Comparison of ENCODE assay signal across 9 cellular contexts in the genomic region with DNA sequence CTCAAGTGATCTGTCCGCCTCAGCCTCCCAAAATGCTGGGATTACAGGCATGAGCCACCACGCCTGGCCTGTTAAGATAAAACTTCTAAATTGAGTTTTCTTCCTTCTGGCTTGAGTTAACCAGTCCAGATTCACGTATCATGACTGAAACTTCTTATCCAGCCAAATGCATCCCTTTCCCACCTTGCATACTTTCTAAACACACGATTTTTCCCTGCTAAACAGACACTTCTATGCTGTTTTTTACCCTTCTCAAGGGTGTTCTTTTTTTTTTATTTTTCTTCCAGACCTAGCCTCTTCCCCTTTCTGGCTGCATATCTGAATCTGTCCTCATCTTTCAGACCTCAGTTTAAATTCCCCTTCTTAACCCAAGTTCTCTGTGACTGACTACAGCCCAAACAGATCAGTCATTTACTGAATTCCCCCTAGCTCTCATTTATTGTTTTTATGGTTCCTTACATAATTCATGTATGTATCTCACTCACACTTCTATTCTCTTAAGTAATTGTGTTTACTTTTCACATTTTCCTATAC. TPM values are rescaled to one million over a fixed set of nuclear protein-coding genes. Genes with fewer than 3 reads are reported as not detected.
A peak's percentile ranks its signal among the peaks of the same experiment; 100 is the strongest.
DNase-seq lines count a peak whose midpoint lies in the region; ATAC-seq and TF ChIP-seq lines count a peak whose summit lies in the region.
"Had no signal": no experiment of that assay in that cellular context is flagged by ENCODE, and none has a peak within 500 bp of the region (broad histone marks: within the 10 kb centered on the region; RNA-seq: fewer than 3 reads in every experiment).

No MANE protein-coding gene starts in this region.

- H3K27ac Mint-ChIP-seq in activated T-helper 17 cell treated with anti-CD3 and anti-CD28 coated beads, Interleukin-2, amount 50 U/mL, for 72 hours, result peak overlapping the region; percentile 85
- peak overlapping the region; percentile 60 for H3K27ac Mint-ChIP-seq in nephron progenitor cell
- H3K27ac Mint-ChIP-seq: endodermal cell had no signal

- H3K79me2 ChIP-seq in Karpas-422 (ENCODE audit: low read length), result peaks cover 22% of the 10 kb centered on the region

- peaks cover 2% of the 10 kb centered on the region; the same call in 1 of the 2 replicates for H3K36me3 ChIP-seq in Karpas-422 (ENCODE audit: insufficient read depth, low read length)

- no peaks in the 10 kb centered on the region for H3K9me3 ChIP-seq in Karpas-422 (ENCODE audit: low read length)

- H4K20me1 ChIP-seq in Karpas-422 (ENCODE audit: insufficient read depth, low read depth, low read length), result no peaks in the 10 kb centered on the region

- no peaks in the 10 kb centered on the region for H3K27me3 Mint-ChIP-seq in activated T-helper 17 cell treated with anti-CD3 and anti-CD28 coated beads, Interleukin-2, amount 50 U/mL, for 72 hours
- H3K27me3 Mint-ChIP-seq in nephron progenitor cell (ENCODE audit: low read depth, poor library complexity), result no peaks in the 10 kb centered on the region

- peak overlapping the region; percentile 73 for H3K4me2 ChIP-seq in Karpas-422 (ENCODE audit: low read depth, low read length, poor library complexity, severe bottlenecking)

- H3K36me3 Mint-ChIP-seq in activated T-helper 17 cell treated with anti-CD3 and anti-CD28 coated beads, Interleukin-2, amount 50 U/mL, for 72 hours (ENCODE audit: low read depth), result peaks cover 49% of the 10 kb centered on the region
- H3K36me3 Mint-ChIP-seq in nephron progenitor cell (ENCODE audit: low read depth), result peaks cover 37% of the 10 kb centered on the region

- TF ChIP-seq CTCF in GM12865 (IDR thresholded peaks at IDR 0.05; ENCODE audit: insufficient read depth, low read depth, low read length, missing control alignments) (no peak), nephron progenitor cell (IDR thresholded peaks at IDR 0.05) (no peak)

- no peaks in the 10 kb centered on the region for H3K9me3 Mint-ChIP-seq in activated T-helper 17 cell treated with anti-CD3 and anti-CD28 coated beads, Interleukin-2, amount 50 U/mL, for 72 hours
- H3K9me3 Mint-ChIP-seq in nephron progenitor cell, result peaks cover 4% of the 10 kb centered on the region
- H3K9me3 Mint-ChIP-seq: endodermal cell had no signal

- peak overlapping the region; percentile 57 for H3K9ac ChIP-seq in Karpas-422 (ENCODE audit: low read length)

- no peaks in the 10 kb centered on the region for H3K27me3 ChIP-seq in Karpas-422 (ENCODE audit: low read length)

- no peaks in the 10 kb centered on the region for H3K9me2 ChIP-seq in Karpas-422 (replicated peaks; ENCODE audit: insufficient read depth, low read length)

- peak overlapping the region; percentile 89 for H3K4me3 ChIP-seq in GM12865 (ENCODE audit: low read depth, low read length)
- H3K4me3 ChIP-seq in Karpas-422 (ENCODE audit: low read length), result peak overlapping the region; percentile 33

- no peak overlapping the region for H2AFZ ChIP-seq in Karpas-422 (ENCODE audit: low read length)

- DNase-seq in GM12865 (ENCODE audit: low read depth), result peak; percentile 70
- DNase-seq in Karpas-422, result peak; percentile 74
- DNase-seq in nephron progenitor cell, result no peak
- no peak for DNase-seq in HCEC 1CT
- DNase-seq in NCI-H2081 treated with DMSO at 0.1 percent for 48 hours (lab: John Stamatoyannopoulos, UW), result no peak
- DNase-seq: endodermal cell had no signal

- H3K27ac ChIP-seq in Karpas-422 (ENCODE audit: low read length), result peak overlapping the region; percentile 99

- peaks cover 77% of the 10 kb centered on the region for H3K4me1 ChIP-seq in Karpas-422 (ENCODE audit: low read length)

- H3K4me1 Mint-ChIP-seq in activated T-helper 17 cell treated with anti-CD3 and anti-CD28 coated beads, Interleukin-2, amount 50 U/mL, for 72 hours, result peaks cover 35% of the 10 kb centered on the region
- peaks cover 13% of the 10 kb centered on the region for H3K4me1 Mint-ChIP-seq in nephron progenitor cell
- H3K4me1 Mint-ChIP-seq: endodermal cell had no signal

- peak overlapping the region; percentile 75 for H3K4me3 Mint-ChIP-seq in activated T-helper 17 cell treated with anti-CD3 and anti-CD28 coated beads, Interleukin-2, amount 50 U/mL, for 72 hours
- no peak overlapping the region for H3K4me3 Mint-ChIP-seq in nephron progenitor cell
- H3K4me3 Mint-ChIP-seq: endodermal cell had no signal

- ATAC-seq in activated T-helper 17 cell treated with anti-CD3 and anti-CD28 coated beads, Interleukin-2, amount 50 U/mL, for 72 hours (replicated peaks), result peak; percentile 81
- ATAC-seq in GM21737 (IDR thresholded peaks at IDR 0.05; ENCODE audit: unreplicated experiment), result no peak

RNA-seq across cellular contexts. Expression of gene EVI2B, which starts 5.4 kb away (rescaled TPM):
- total RNA-seq in Karpas-422 (2014; rRNA removed; shearing (Covaris generic); ENCODE audit: low replicate concordance), result 0.76 and 5.0 TPM in 2 replicates
- total RNA-seq in activated T-helper 17 cell treated with anti-CD3 and anti-CD28 coated beads, Interleukin-2, amount 50 U/mL, for 72 hours, result 10 to 100 TPM; 18.5 to 20.7 TPM
- total RNA-seq: endodermal cell, SK-MEL-5 had no signal

RNA-seq across cellular contexts. Expression of gene OMG, which starts 11.4 kb away (rescaled TPM):
- 0.11 TPM in 1 of 2 replicates, not detected in the other for total RNA-seq in Karpas-422 (2014; rRNA removed; shearing (Covaris generic); ENCODE audit: low replicate concordance)
- total RNA-seq in activated T-helper 17 cell treated with anti-CD3 and anti-CD28 coated beads, Interleukin-2, amount 50 U/mL, for 72 hours, result under 1 TPM; 0.26 to 0.42 TPM
- total RNA-seq: endodermal cell had no signal

RNA-seq across cellular contexts. Expression of gene EVI2A, which starts 13.0 kb away (rescaled TPM):
- not detected in 2 replicates for total RNA-seq in Karpas-422 (2014; rRNA removed; shearing (Covaris generic); ENCODE audit: low replicate concordance)
- 10 to 100 TPM; 11.7 to 21.8 TPM for total RNA-seq in activated T-helper 17 cell treated with anti-CD3 and anti-CD28 coated beads, Interleukin-2, amount 50 U/mL, for 72 hours
- total RNA-seq: endodermal cell had no signal

Comparison
In these comparisons a context has a peak if more than half of its experiments do, and no peak if none do; other contexts are left out.
1. DNase-seq: peak in GM12865 (single experiment) and Karpas-422 (single experiment); none in nephron progenitor cell (single experiment), HCEC 1CT (single experiment) and NCI-H2081 treated with DMSO at 0.1 percent for 48 hours (single experiment).
2. RNA of gene EVI2A, which starts 13.0 kb away (total RNA-seq): 11.7 to 21.8 TPM in activated T-helper 17 cell treated with anti-CD3 and anti-CD28 coated beads, Interleukin-2, amount 50 U/mL, for 72 hours; not detected in Karpas-422; every median in the first group is over 10 times any median in the second.